Comparison of ENCODE assay signal across 8 cellular contexts in genomic region chr13:100673831-100674362, GRCh38. TPM values are rescaled to one million over a fixed set of nuclear protein-coding genes. Genes with fewer than 3 reads are reported as not detected.
DNase-seq lines count a peak whose midpoint lies in the region; ATAC-seq and TF ChIP-seq lines count a peak whose summit lies in the region.

No MANE protein-coding gene starts in this region.

- H3K4me3 ChIP-seq in Peyer's patch = peak overlapping the region; percentile 57 to 98 (median 83)
- peak overlapping the region; percentile 37 to 83 for H3K4me3 ChIP-seq in gastroesophageal sphincter
- H3K4me3 ChIP-seq in neutrophil (ENCODE audit: low read depth in 1 of 2, low read length in 1 of 2) = peak overlapping the region; percentile 64 to 91
- H3K4me3 ChIP-seq in tibial nerve = peak overlapping the region; percentile 52 to 93 (median 68)

- TF ChIP-seq POLR2A in Peyer's patch (IDR thresholded peaks at IDR 0.05) = peak in 1 of 2 donors; percentile 52
- TF ChIP-seq POLR2A in gastroesophageal sphincter (IDR thresholded peaks at IDR 0.05) = no peak
- no peak for TF ChIP-seq POLR2A in tibial nerve (IDR thresholded peaks at IDR 0.05)

- CTCF ChIA-PET in activated naive CD4-positive, alpha-beta T cell treated with anti-CD3 and anti-CD28 coated beads for 36 hours (lab: Charles Lee) = interaction anchor here (1.5 kb wide), 1 partner anchor 101 kb away, joined by 7 read pairs; no protein-coding TSS in a partner anchor

- WGBS in gastroesophageal sphincter (ENCODE audit: low coverage in 1 of 2), 2 donors = 0% methylated on average over 1 to 13 of the region's 50 CpGs
- 0 to 1% methylated on average over 25 to 37 of the region's 50 CpGs for WGBS in tibial nerve, 2 donors

- intact Hi-C loops in activated naive CD4-positive, alpha-beta T cell treated with anti-CD3 and anti-CD28 coated beads for 36 hours (cut with micrococcal nuclease) = loop anchor here (2.0 to 10.0 kb wide), 8 partner anchors 93 to 1921 kb away; partner anchors contain the start of genes PCCA, TPP2 and ZIC2

- H3K27ac ChIP-seq in Peyer's patch (peak overlapping the region; percentile 55 to 99 (median 94)), gastroesophageal sphincter (peak overlapping the region; percentile 0 to 94 (median 90)), neutrophil (no peak overlapping the region), tibial nerve (peak overlapping the region in 3 of 4 donors; percentile 67 to 90 (median 88))

- H3K4me3 Mint-ChIP-seq in activated naive CD4-positive, alpha-beta T cell treated with anti-CD3 and anti-CD28 coated beads for 36 hours = peak overlapping the region; percentile 80

- no peaks in the 10 kb centered on the region for H3K27me3 Mint-ChIP-seq in activated naive CD4-positive, alpha-beta T cell treated with anti-CD3 and anti-CD28 coated beads for 36 hours (ENCODE audit: low read depth)

- H3K4me1 ChIP-seq in Peyer's patch (peaks cover 0 to 16% (median 4%) of the 10 kb centered on the region in 4 donors), gastroesophageal sphincter (peaks cover 0 to 23% (median 0%) of the 10 kb centered on the region in 3 donors), neutrophil (ENCODE audit: control insufficient read depth in 1 of 2, insufficient read depth in 1 of 2, low read depth in 1 of 2, low read length in 1 of 2) (peaks cover 13 to 16% of the 10 kb centered on the region in 2 experiments), tibial nerve (peaks cover 0 to 22% (median 17%) of the 10 kb centered on the region in 4 donors)

- H3K27ac Mint-ChIP-seq in activated naive CD4-positive, alpha-beta T cell treated with anti-CD3 and anti-CD28 coated beads for 36 hours = peak overlapping the region; percentile 79

- peaks cover 20% of the 10 kb centered on the region for H3K4me1 Mint-ChIP-seq in activated naive CD4-positive, alpha-beta T cell treated with anti-CD3 and anti-CD28 coated beads for 36 hours (ENCODE audit: low read depth)

- DNase-seq in COLO829 (ENCODE audit: low spot score) = peak; percentile 60
- peak; percentile 22 to 66 (median 64) for DNase-seq in Peyer's patch
- peak; percentile 52 for DNase-seq in activated naive CD4-positive, alpha-beta T cell treated with anti-CD3 and anti-CD28 coated beads for 36 hours
- DNase-seq in tibial nerve (ENCODE audit: low spot score in 2 of 2) = peak in 1 of 2 donors; percentile 24

- H3K9me3 ChIP-seq in Peyer's patch (no peaks in the 10 kb centered on the region), gastroesophageal sphincter (no peaks in the 10 kb centered on the region), neutrophil (no peaks in the 10 kb centered on the region), tibial nerve (no peaks in the 10 kb centered on the region)

- no peaks in the 10 kb centered on the region for H3K9me3 Mint-ChIP-seq in activated naive CD4-positive, alpha-beta T cell treated with anti-CD3 and anti-CD28 coated beads for 36 hours

- no peak for TF ChIP-seq CTCF in Peyer's patch (IDR thresholded peaks at IDR 0.05)
- peak in 1 of 4 experiments; percentile 9 for TF ChIP-seq CTCF in gastroesophageal sphincter (IDR thresholded peaks at IDR 0.05)
- no peak for TF ChIP-seq CTCF in neutrophil (IDR thresholded peaks at IDR 0.05)
- TF ChIP-seq CTCF in tibial nerve (IDR thresholded peaks at IDR 0.05) = no peak

- no peaks in the 10 kb centered on the region for H3K36me3 ChIP-seq in Peyer's patch
- H3K36me3 ChIP-seq in gastroesophageal sphincter = peaks cover 0 to 8% of the 10 kb centered on the region in 2 donors
- no peaks in the 10 kb centered on the region for H3K36me3 ChIP-seq in neutrophil
- peaks cover 0 to 7% (median 0%) of the 10 kb centered on the region in 3 donors for H3K36me3 ChIP-seq in tibial nerve

- H3K36me3 Mint-ChIP-seq in activated naive CD4-positive, alpha-beta T cell treated with anti-CD3 and anti-CD28 coated beads for 36 hours (ENCODE audit: low read depth) = peaks cover 4% of the 10 kb centered on the region

- H3K27me3 ChIP-seq in Peyer's patch (no peaks in the 10 kb centered on the region), gastroesophageal sphincter (no peaks in the 10 kb centered on the region), neutrophil (peaks cover 45% of the 10 kb centered on the region), tibial nerve (no peaks in the 10 kb centered on the region)

- peak; percentile 22 for ATAC-seq in GM19452 (IDR thresholded peaks at IDR 0.05; ENCODE audit: unreplicated experiment)
- peak; percentile 21 for ATAC-seq in HG03469 (IDR thresholded peaks at IDR 0.05; ENCODE audit: unreplicated experiment)
- ATAC-seq in gastroesophageal sphincter = peak; percentile 42

- TF ChIP-seq EP300 in gastroesophageal sphincter (IDR thresholded peaks at IDR 0.05) (no peak), tibial nerve (IDR thresholded peaks at IDR 0.05) (peak in 1 of 2 donors; percentile 17)

RNA-seq across cellular contexts. Expression of gene TMTC4, which starts 0.7 kb away (rescaled TPM):
- 10 to 100 TPM; 29.7 to 36.6 (median 33.7) TPM for total RNA-seq in Peyer's patch
- total RNA-seq in activated naive CD4-positive, alpha-beta T cell treated with anti-CD3 and anti-CD28 coated beads for 36 hours = 10 to 100 TPM; 16.1 to 18.5 TPM
- total RNA-seq in gastroesophageal sphincter = 10 to 100 TPM in 2 of 4 donors, 1 to 10 TPM in 2; 7.0 to 15.3 (median 10.0) TPM
- 10 to 100 TPM; 12.5 to 28.5 (median 14.8) TPM for total RNA-seq in tibial nerve
